Comparison of ENCODE assay signal across 28 cellular contexts in genomic region chr19:47750752-47751151, GRCh38. TPM values are rescaled to one million over a fixed set of nuclear protein-coding genes. Genes with fewer than 3 reads are reported as not detected.
DNase-seq lines count a peak whose midpoint lies in the region; ATAC-seq and TF ChIP-seq lines count a peak whose summit lies in the region.
"Had no signal": no experiment of that assay in that cellular context is flagged by ENCODE, and none has a peak within 500 bp of the region (broad histone marks: within the 10 kb centered on the region; RNA-seq: fewer than 3 reads in every experiment).

No MANE protein-coding gene starts in this region.

- peaks cover 21% of the 10 kb centered on the region for H3K4me1 Mint-ChIP-seq in T-helper 1 cell treated with Interleukin-12 subunit alpha and Interleukin-12 subunit beta and Interleukin-4 antibody, amounts not matched to agents 30 μg/mL and 1 μg/mL, for 36 hours (ENCODE audit: low read depth)
- peaks cover 20% of the 10 kb centered on the region for H3K4me1 Mint-ChIP-seq in central memory CD8-positive, alpha-beta T cell

- H3K27ac Mint-ChIP-seq in T-helper 1 cell treated with Interleukin-12 subunit alpha and Interleukin-12 subunit beta and Interleukin-4 antibody, amounts not matched to agents 30 μg/mL and 1 μg/mL, for 36 hours: peak overlapping the region; percentile 41
- no peak overlapping the region for H3K27ac Mint-ChIP-seq in central memory CD8-positive, alpha-beta T cell (ENCODE audit: low read depth)
- H3K27ac Mint-ChIP-seq: B cell had no signal

- intact Hi-C loops in Right ventricle myocardium inferior (cut with DNase I): no loop called here

- H3K36me3 ChIP-seq in BLaER1 (peaks cover 87% of the 10 kb centered on the region), Loucy (ENCODE audit: insufficient read depth, low read length) (peaks cover 56% of the 10 kb centered on the region)

- ATAC-seq in central memory CD8-positive, alpha-beta T cell (replicated peaks; ENCODE audit: extremely low read depth, poor library complexity, severe bottlenecking): no peak
- no peak for ATAC-seq in Right ventricle myocardium inferior
- ATAC-seq: HCT116 had no signal

- H3K4me1 ChIP-seq in BLaER1 (peaks cover 95% of the 10 kb centered on the region), Loucy (ENCODE audit: insufficient read depth, low read length, poor library complexity, severe bottlenecking) (peaks cover 70% of the 10 kb centered on the region)

- H3K9me3 Mint-ChIP-seq in T-helper 1 cell treated with Interleukin-12 subunit alpha and Interleukin-12 subunit beta and Interleukin-4 antibody, amounts not matched to agents 30 μg/mL and 1 μg/mL, for 36 hours: no peaks in the 10 kb centered on the region
- no peaks in the 10 kb centered on the region for H3K9me3 Mint-ChIP-seq in central memory CD8-positive, alpha-beta T cell

- no peaks in the 10 kb centered on the region for H3K9me2 ChIP-seq in Loucy (replicated peaks; ENCODE audit: low read depth, low read length)

- H3K4me3 ChIP-seq in BLaER1 (no peak overlapping the region), Loucy (ENCODE audit: low read length, poor library complexity, severe bottlenecking) (peak overlapping the region; percentile 95)
- H3K4me3 ChIP-seq: PC-9, SK-N-MC had no signal

- TF ChIP-seq CTCF in Loucy (conservative IDR thresholded peaks at IDR 0.05; ENCODE audit: low read length): no peak

- H3F3A ChIP-seq in Loucy (ENCODE audit: low read depth): peaks cover 6% of the 10 kb centered on the region; the same call in 1 of the 2 replicates

- no peak overlapping the region for H3K4me3 Mint-ChIP-seq in T-helper 1 cell treated with Interleukin-12 subunit alpha and Interleukin-12 subunit beta and Interleukin-4 antibody, amounts not matched to agents 30 μg/mL and 1 μg/mL, for 36 hours
- H3K4me3 Mint-ChIP-seq in central memory CD8-positive, alpha-beta T cell: peak overlapping the region; percentile 40
- H3K4me3 Mint-ChIP-seq: B cell had no signal

- H3K4me2 ChIP-seq in BLaER1: peak overlapping the region; percentile 86
- peak overlapping the region; percentile 77 for H3K4me2 ChIP-seq in Loucy (ENCODE audit: low read depth, low read length, poor library complexity, severe bottlenecking)
- H3K4me2 ChIP-seq: PC-9 had no signal

- no peak overlapping the region for H2AFZ ChIP-seq in Loucy (ENCODE audit: low read length)
- H2AFZ ChIP-seq: PC-9 had no signal

- H3K27ac ChIP-seq in BLaER1: peak overlapping the region; percentile 98
- H3K27ac ChIP-seq: 22Rv1, PC-9, RWPE1, SK-N-MC had no signal

- DNase-seq in T-helper 1 cell: no peak
- no peak for DNase-seq in central memory CD8-positive, alpha-beta T cell (ENCODE audit: low spot score in 2 of 2)
- no peak for DNase-seq in LoVo (ENCODE audit: low spot score)
- DNase-seq in activated CD8-positive, alpha-beta memory T cell treated with anti-CD3 and anti-CD28 coated beads, Interleukin-2, amount 50 U/mL, for 48 hours: no peak
- DNase-seq in Right ventricle myocardium inferior (ENCODE audit: missing footprints): no peak
- DNase-seq: Calu3, DMS79 treated with DMSO at 0.1 percent for 48 hours, GF-D8, GOT3, KBM-7, NCI-H1048, NCI-H1417, NCI-H1694, NCI-H2029 treated with DMSO at 0.1 percent for 48 hours, NCI-H446 treated with DMSO at 0.1 percent for 48 hours, NCI-H526, NCI-H82, PC-9, SHP77 treated with DMSO at 0.1 percent for 48 hours had no signal

- peaks cover 92% of the 10 kb centered on the region for H3K79me2 ChIP-seq in Loucy (ENCODE audit: insufficient read depth, low read length)

- peaks cover 25% of the 10 kb centered on the region for H3K36me3 Mint-ChIP-seq in T-helper 1 cell treated with Interleukin-12 subunit alpha and Interleukin-12 subunit beta and Interleukin-4 antibody, amounts not matched to agents 30 μg/mL and 1 μg/mL, for 36 hours (ENCODE audit: low read depth)
- H3K36me3 Mint-ChIP-seq in central memory CD8-positive, alpha-beta T cell (ENCODE audit: insufficient read depth): peaks cover 58% of the 10 kb centered on the region

- H3K9ac ChIP-seq in BLaER1: peak overlapping the region; percentile 69; the same call in 1 of the 2 replicates
- H3K9ac ChIP-seq in Loucy (ENCODE audit: low read depth, low read length, poor library complexity, severe bottlenecking): peak overlapping the region; percentile 76

- H3K27me3 Mint-ChIP-seq in T-helper 1 cell treated with Interleukin-12 subunit alpha and Interleukin-12 subunit beta and Interleukin-4 antibody, amounts not matched to agents 30 μg/mL and 1 μg/mL, for 36 hours (ENCODE audit: low read depth): no peaks in the 10 kb centered on the region
- H3K27me3 Mint-ChIP-seq in central memory CD8-positive, alpha-beta T cell: no peaks in the 10 kb centered on the region
- H3K27me3 Mint-ChIP-seq: B cell had no signal

- no peaks in the 10 kb centered on the region for H3K27me3 ChIP-seq in BLaER1
- H3K27me3 ChIP-seq in Loucy (ENCODE audit: insufficient read depth, low read length, poor library complexity, severe bottlenecking): no peaks in the 10 kb centered on the region

- no peaks in the 10 kb centered on the region for H3K9me3 ChIP-seq in BLaER1
- H3K9me3 ChIP-seq in Loucy (ENCODE audit: insufficient read depth, low read depth, low read length): no peaks in the 10 kb centered on the region

- H4K20me1 ChIP-seq in BLaER1 (peaks cover 88% of the 10 kb centered on the region), Loucy (ENCODE audit: insufficient read depth, low read length, poor library complexity, severe bottlenecking) (peaks cover 25% of the 10 kb centered on the region)

RNA-seq across cellular contexts. Expression of gene NOP53, which starts 5.4 kb away (rescaled TPM):
- total RNA-seq in Right ventricle myocardium inferior: 172 TPM

RNA-seq across cellular contexts. Expression of gene SELENOW, which starts 27.8 kb away (rescaled TPM):
- 1,425 TPM for total RNA-seq in Right ventricle myocardium inferior

RNA-seq across cellular contexts. Expression of gene EHD2, which starts 37.5 kb away (rescaled TPM):
- 60.5 TPM for total RNA-seq in Right ventricle myocardium inferior
- total RNA-seq: B cell had no signal

RNA-seq across cellular contexts. Expression of gene TPRX1, which starts 53.6 kb away (rescaled TPM):
- not detected for total RNA-seq in Right ventricle myocardium inferior
- total RNA-seq: B cell, Calu3, HT-29, PC-9 had no signal
